ENCODE assay signal across 8 cellular contexts in the genomic region with DNA sequence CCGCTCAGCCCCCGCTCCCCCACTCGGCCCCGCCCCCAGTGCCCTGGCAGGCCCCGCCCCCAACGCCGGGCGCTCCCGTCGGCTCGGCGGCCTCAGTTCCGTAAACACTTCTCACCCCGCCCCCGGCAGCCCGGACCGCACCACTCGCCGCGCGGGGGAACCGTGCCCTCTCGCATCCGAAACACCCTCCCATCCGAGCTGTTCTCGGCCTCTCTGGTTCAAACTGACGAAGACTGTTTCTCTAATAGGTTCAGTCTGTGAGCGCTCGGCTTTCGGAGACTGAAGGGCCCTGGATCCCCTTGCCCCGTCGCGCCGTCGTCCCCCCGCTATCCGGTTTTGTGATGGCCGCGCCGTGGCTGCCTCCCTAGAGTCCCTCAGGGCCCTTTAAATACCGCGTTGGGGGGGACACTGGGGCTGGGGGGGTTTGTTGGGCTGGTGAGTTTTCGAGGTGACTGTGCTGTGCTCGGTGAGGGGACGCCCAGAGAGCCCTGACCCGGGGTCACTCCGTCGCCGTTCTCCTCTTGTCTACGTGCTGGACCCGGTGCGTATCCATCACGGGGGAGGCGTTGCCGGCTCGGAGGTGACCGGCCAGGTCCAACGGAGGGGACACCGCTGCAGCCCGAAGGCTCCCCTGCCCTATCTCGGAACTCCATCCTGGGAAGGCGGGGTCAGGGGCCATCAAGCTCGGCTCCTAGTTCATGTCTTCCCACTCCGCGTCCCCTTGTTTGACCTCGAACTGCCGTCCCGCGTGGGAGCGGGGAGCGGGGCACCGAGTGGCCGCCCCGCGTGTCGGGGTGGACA. TPM values are rescaled to one million over a fixed set of nuclear protein-coding genes. Genes with fewer than 3 reads are reported as not detected.
DNase-seq lines count a peak whose midpoint lies in the region; ATAC-seq, FAIRE-seq and TF ChIP-seq lines count a peak whose summit lies in the region.

TCP11L2 (plus strand) TSS at position 333 of the 801 bp plus-strand sequence. CDS start 8,343 bp downstream, outside the sequence.

- TF ChIP-seq CTCF in ascending aorta (IDR thresholded peaks at IDR 0.05): no peak

- ATAC-seq in HG02798 (IDR thresholded peaks at IDR 0.05; ENCODE audit: poor library complexity, unreplicated experiment) (peak; percentile 89), right cardiac atrium (peak; percentile 90 to 92)

- TF ChIP-seq POLR2A in GM12892 (IDR thresholded peaks at IDR 0.05; ENCODE audit: low read depth, low read length): no peak

- H3K36me3 ChIP-seq in ascending aorta (no peaks in the 10 kb centered on the region), urinary bladder (ENCODE audit: insufficient read depth) (no peaks in the 10 kb centered on the region)

- H3K27ac ChIP-seq in ascending aorta: peak within 1 kb of the TSS; percentile 88 to 91
- peak within 1 kb of the TSS; percentile 96 for H3K27ac ChIP-seq in right cardiac atrium (ENCODE audit: low read length)
- H3K27ac ChIP-seq in urinary bladder (ENCODE audit: low read depth): peak within 1 kb of the TSS; percentile 88

- DNase-seq in GM12892 (ENCODE audit: insufficient read length): peak; percentile 80
- peak; percentile 74 for DNase-seq in NCI-H146 (lab: John Stamatoyannopoulos, UW)
- peak; percentile 85 for DNase-seq in T-helper 22 cell (ENCODE audit: low read depth)
- peak; percentile 46 to 92 for DNase-seq in ascending aorta (ENCODE audit: low spot score in 2 of 2)
- DNase-seq in right cardiac atrium: peak; percentile 89 to 97 (median 96)
- DNase-seq in putamen (ENCODE audit: low spot score): peak; percentile 87

- peak; percentile 95 for FAIRE-seq in GM12892 (lab: Jason Lieb, UNC)

- no peaks in the 10 kb centered on the region for H3K27me3 ChIP-seq in ascending aorta
- H3K27me3 ChIP-seq in right cardiac atrium (ENCODE audit: control insufficient read depth, insufficient read depth): no peaks in the 10 kb centered on the region

- no peaks in the 10 kb centered on the region for H3K9me3 ChIP-seq in ascending aorta
- H3K9me3 ChIP-seq in right cardiac atrium (ENCODE audit: control insufficient read depth, low read length): no peaks in the 10 kb centered on the region

- H3K4me1 ChIP-seq in ascending aorta (peaks cover 0 to 12% of the 10 kb centered on the region in 2 donors), right cardiac atrium (ENCODE audit: control insufficient read depth, insufficient read depth, low read length) (peaks cover 6% of the 10 kb centered on the region), urinary bladder (ENCODE audit: insufficient read depth) (no peaks in the 10 kb centered on the region)

- WGBS in right cardiac atrium: under 1% methylated on average over 76 of the region's 76 CpGs
- WGBS in urinary bladder: under 1% methylated on average over 76 of the region's 76 CpGs

- H3K4me3 ChIP-seq in ascending aorta: peak within 1 kb of the TSS; percentile 86 to 90
- peak within 1 kb of the TSS; percentile 71 for H3K4me3 ChIP-seq in right cardiac atrium (ENCODE audit: low read length)
- peak within 1 kb of the TSS; percentile 84 for H3K4me3 ChIP-seq in urinary bladder (ENCODE audit: low read depth, low read length)

- intact Hi-C loops in ascending aorta (cut with DNase I): loop anchor here (1.0 kb wide), 2 partner anchors 55 kb away; partner anchors contain the start of gene POLR3B
- intact Hi-C loops in right cardiac atrium (cut with DNase I): loop anchor here in 2 of 4 donors (2.0 to 5.0 kb wide), 2 partner anchors 55 to 56 kb away; partner anchors contain the start of gene CKAP4 (in 1 of the 2)

RNA-seq across cellular contexts. Expression of gene TCP11L2, which starts in this region (rescaled TPM):
- 1.8 TPM for polyA plus RNA-seq in GM12892 (2012; ENCODE audit: missing spikeins)
- total RNA-seq in ascending aorta (16.0 TPM), right cardiac atrium (10 to 100 TPM; 54.0 to 64.5 (median 61.9) TPM), urinary bladder (66.8 TPM)
- polyA plus RNA-seq in right cardiac atrium (14.2 TPM), urinary bladder (10.2 TPM)

Comparison
In these comparisons a context has a peak if more than half of its experiments do, and no peak if none do; other contexts are left out.
1. Peak in every context shown above with its lines: DNase-seq, ATAC-seq, H3K4me3 ChIP-seq and H3K27ac ChIP-seq.